In the genomic region with DNA sequence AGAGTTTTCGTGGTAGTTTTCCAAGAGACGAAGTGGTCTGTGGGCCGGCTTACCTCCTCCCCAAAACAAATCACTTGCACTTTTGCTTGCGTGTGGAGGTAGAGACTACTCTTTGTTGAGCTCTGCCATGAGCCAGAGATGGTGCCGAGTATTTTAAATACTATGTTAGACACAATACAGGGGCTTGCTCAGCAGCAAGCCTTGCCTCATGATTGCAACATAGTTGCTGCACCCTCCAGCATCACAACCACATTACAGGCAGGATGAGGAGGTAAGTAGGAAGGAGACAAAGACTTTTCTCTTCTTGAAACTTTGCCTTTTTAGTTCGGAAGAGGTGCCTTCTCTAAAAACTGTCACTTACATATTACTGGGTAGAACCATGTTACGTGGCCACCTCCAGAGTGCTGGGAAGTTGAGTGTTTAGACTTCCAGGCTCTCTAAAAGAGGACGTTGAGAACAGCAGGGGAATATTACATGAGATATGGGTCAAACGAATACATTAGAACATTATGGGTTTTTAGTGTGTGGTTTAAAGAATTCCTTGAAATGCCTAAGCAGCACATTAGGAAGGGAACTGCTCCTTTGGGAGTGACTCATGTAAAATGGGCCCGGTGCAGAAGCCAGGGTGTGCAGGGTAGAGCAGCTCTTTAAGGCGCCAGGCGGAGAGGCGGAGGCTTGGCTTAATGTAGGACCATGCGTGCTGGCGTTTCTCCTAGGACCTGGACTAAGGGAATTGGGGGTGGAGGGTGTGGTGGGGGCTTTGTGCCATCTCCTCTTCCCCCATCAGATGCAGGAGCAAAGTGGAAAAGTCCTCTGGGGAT, we compare ENCODE assay signal across 16 cellular contexts.
A peak's percentile ranks its signal among the peaks of the same experiment; 100 is the strongest.
DNase-seq lines count a peak whose midpoint lies in the region; ATAC-seq and TF ChIP-seq lines count a peak whose summit lies in the region.
"Had no signal": no experiment of that assay in that cellular context is flagged by ENCODE, and none has a peak within 500 bp of the region (broad histone marks: within the 10 kb centered on the region; RNA-seq: fewer than 3 reads in every experiment).

No MANE protein-coding gene starts in this region.

- H3K4me1 Mint-ChIP-seq in mesothelial cell of epicardium = peaks cover 17% of the 10 kb centered on the region
- H3K4me1 Mint-ChIP-seq in CD8-positive, alpha-beta memory T cell = no peaks in the 10 kb centered on the region
- no peaks in the 10 kb centered on the region for H3K4me1 Mint-ChIP-seq in CD4-positive, alpha-beta T cell (ENCODE audit: low read depth)
- H3K4me1 Mint-ChIP-seq: activated CD4-positive, alpha-beta T cell treated with anti-CD3 and anti-CD28 coated beads, Interleukin-2, amount 10 ng/mL, durations not matched to agents 7 days and 5 days had no signal

- intact Hi-C loops in Right ventricle myocardium inferior (cut with DNase I) = no loop called here
- intact Hi-C loops in cardiac septum (cut with DNase I) = no loop called here
- intact Hi-C loops in aorta (cut with DNase I) = no loop called here
- intact Hi-C loops in CD4-positive, alpha-beta T cell (cut with DNase I, micrococcal nuclease) = no loop called here

- no peaks in the 10 kb centered on the region for H3K36me3 Mint-ChIP-seq in mesothelial cell of epicardium
- no peaks in the 10 kb centered on the region for H3K36me3 Mint-ChIP-seq in CD8-positive, alpha-beta memory T cell
- no peaks in the 10 kb centered on the region for H3K36me3 Mint-ChIP-seq in CD4-positive, alpha-beta T cell (ENCODE audit: low read depth)

- no peak for TF ChIP-seq CTCF in mesothelial cell of epicardium (IDR thresholded peaks at IDR 0.05; ENCODE audit: unreplicated experiment)
- TF ChIP-seq CTCF in CD4-positive, alpha-beta T cell (IDR thresholded peaks at IDR 0.05) = no peak

- ATAC-seq in Right ventricle myocardium inferior (peak; percentile 55), aorta (ENCODE audit: low FRiP score) (peak; percentile 69)
- ATAC-seq in CD4-positive, alpha-beta T cell (ENCODE audit: poor library complexity) = no peak
- ATAC-seq: effector memory CD8-positive, alpha-beta T cell had no signal

- no peaks in the 10 kb centered on the region for H3K36me3 ChIP-seq in aorta (ENCODE audit: control insufficient read depth in 1 of 2, insufficient read depth in 2 of 2, low read length in 1 of 2)
- H3K36me3 ChIP-seq in CD8-positive, alpha-beta memory T cell (ENCODE audit: insufficient read depth, low read length) = no peaks in the 10 kb centered on the region
- H3K36me3 ChIP-seq: BLaER1 had no signal

- H3K27me3 Mint-ChIP-seq in mesothelial cell of epicardium (ENCODE audit: low read depth) = peaks cover 38% of the 10 kb centered on the region
- H3K27me3 Mint-ChIP-seq in CD8-positive, alpha-beta memory T cell = peaks cover 18 to 30% of the 10 kb centered on the region in 2 donors
- peaks cover 24% of the 10 kb centered on the region for H3K27me3 Mint-ChIP-seq in CD4-positive, alpha-beta T cell

- POLR2A ChIA-PET in CD8-positive, alpha-beta memory T cell (lab: Charles Lee) = no interaction called here
- POLR2A ChIA-PET in CD4-positive, alpha-beta T cell (lab: Charles Lee) = no interaction called here

- H3K27ac Mint-ChIP-seq in mesothelial cell of epicardium = peak overlapping the region; percentile 72
- peak overlapping the region in 1 of 8 donors; percentile 25 for H3K27ac Mint-ChIP-seq in CD8-positive, alpha-beta memory T cell
- H3K27ac Mint-ChIP-seq in CD4-positive, alpha-beta T cell = no peak overlapping the region
- H3K27ac Mint-ChIP-seq: activated CD4-positive, alpha-beta T cell treated with anti-CD3 and anti-CD28 coated beads, Interleukin-2, amount 10 ng/mL, durations not matched to agents 7 days and 5 days; effector memory CD8-positive, alpha-beta T cell had no signal

- H3K9me3 Mint-ChIP-seq in mesothelial cell of epicardium = peaks cover 4% of the 10 kb centered on the region
- H3K9me3 Mint-ChIP-seq in CD8-positive, alpha-beta memory T cell = peaks cover 0 to 2% (median 0%) of the 10 kb centered on the region in 5 donors
- no peaks in the 10 kb centered on the region for H3K9me3 Mint-ChIP-seq in CD4-positive, alpha-beta T cell
- H3K9me3 Mint-ChIP-seq: effector memory CD8-positive, alpha-beta T cell had no signal

- no peak overlapping the region for H3K4me3 ChIP-seq in aorta (ENCODE audit: low read length in 2 of 2)
- H3K4me3 ChIP-seq in CD8-positive, alpha-beta memory T cell (ENCODE audit: low read length) = no peak overlapping the region
- H3K4me3 ChIP-seq: BLaER1 had no signal

- no peaks in the 10 kb centered on the region for H3K4me1 ChIP-seq in aorta (ENCODE audit: control insufficient read depth in 1 of 2, insufficient read depth in 2 of 2, low read length in 2 of 2)
- no peaks in the 10 kb centered on the region for H3K4me1 ChIP-seq in CD8-positive, alpha-beta memory T cell (ENCODE audit: insufficient read depth, low read length)
- H3K4me1 ChIP-seq: BLaER1 had no signal

- no peak overlapping the region for H3K4me3 Mint-ChIP-seq in mesothelial cell of epicardium
- H3K4me3 Mint-ChIP-seq in CD8-positive, alpha-beta memory T cell = peak overlapping the region in 1 of 7 donors; percentile 38
- H3K4me3 Mint-ChIP-seq in CD4-positive, alpha-beta T cell = no peak overlapping the region
- H3K4me3 Mint-ChIP-seq: activated CD4-positive, alpha-beta T cell treated with anti-CD3 and anti-CD28 coated beads, Interleukin-2, amount 10 ng/mL, durations not matched to agents 7 days and 5 days; effector memory CD8-positive, alpha-beta T cell had no signal

- H3K9me3 ChIP-seq in aorta (ENCODE audit: control insufficient read depth, low read length) = no peaks in the 10 kb centered on the region
- no peaks in the 10 kb centered on the region for H3K9me3 ChIP-seq in CD8-positive, alpha-beta memory T cell (ENCODE audit: low read length)
- no peaks in the 10 kb centered on the region for H3K9me3 ChIP-seq in CD4-positive, alpha-beta T cell (ENCODE audit: control insufficient read depth, low read length)

- H3K27me3 ChIP-seq in aorta (ENCODE audit: control insufficient read depth in 1 of 2, insufficient read depth in 2 of 2, low read length in 1 of 2) = no peaks in the 10 kb centered on the region
- H3K27me3 ChIP-seq in CD8-positive, alpha-beta memory T cell (ENCODE audit: insufficient read depth, low read length, poor library complexity, severe bottlenecking) = no peaks in the 10 kb centered on the region
- H3K27me3 ChIP-seq in CD4-positive, alpha-beta T cell (ENCODE audit: control insufficient read depth, insufficient read depth, low read length) = no peaks in the 10 kb centered on the region
- H3K27me3 ChIP-seq: BLaER1 had no signal

- CTCF ChIA-PET in CD8-positive, alpha-beta memory T cell (lab: Charles Lee) = no interaction called here
- CTCF ChIA-PET in CD4-positive, alpha-beta T cell (lab: Charles Lee) = no interaction called here

- 55 to 59% methylated on average over 15 of the region's 15 CpGs for WGBS in aorta, 2 donors

- H3K27ac ChIP-seq in aorta (ENCODE audit: low read depth in 1 of 2, low read length in 2 of 2) = no peak overlapping the region
- no peak overlapping the region for H3K27ac ChIP-seq in CD8-positive, alpha-beta memory T cell (ENCODE audit: low read depth, low read length)
- H3K27ac ChIP-seq in CD4-positive, alpha-beta T cell (ENCODE audit: low read depth, low read length) = no peak overlapping the region
- H3K27ac ChIP-seq: BLaER1 had no signal

- DNase-seq in Right ventricle myocardium inferior (ENCODE audit: missing footprints) = no peak
- no peak for DNase-seq in cardiac septum (ENCODE audit: low spot score)
- peak; percentile 65 for DNase-seq in fibroblast of peridontal ligament (ENCODE audit: extremely low read depth)
- DNase-seq in mesothelial cell of epicardium (ENCODE audit: low spot score in 2 of 2, unreplicated experiment in 2 of 2) = no peak
- DNase-seq in aorta = no peak
- no peak for DNase-seq in OCI-M2 (lab: John Stamatoyannopoulos, UW; ENCODE audit: unreplicated experiment)
- no peak for DNase-seq in CD8-positive, alpha-beta memory T cell
- no peak for DNase-seq in CD4-positive, alpha-beta T cell
- DNase-seq: 8988T; activated CD4-positive, alpha-beta T cell treated with anti-CD3 and anti-CD28 coated beads, Interleukin-2, amount 10 ng/mL, durations not matched to agents 7 days and 5 days; activated gamma-delta T cell; effector memory CD8-positive, alpha-beta T cell; MM.1S; NCI-H1694; stimulated activated CD4-positive, alpha-beta T cell treated with anti-CD3 and anti-CD28 coated beads, Interleukin-4, amount 100 ng/mL, for 4 hours had no signal
